In the genomic region with DNA sequence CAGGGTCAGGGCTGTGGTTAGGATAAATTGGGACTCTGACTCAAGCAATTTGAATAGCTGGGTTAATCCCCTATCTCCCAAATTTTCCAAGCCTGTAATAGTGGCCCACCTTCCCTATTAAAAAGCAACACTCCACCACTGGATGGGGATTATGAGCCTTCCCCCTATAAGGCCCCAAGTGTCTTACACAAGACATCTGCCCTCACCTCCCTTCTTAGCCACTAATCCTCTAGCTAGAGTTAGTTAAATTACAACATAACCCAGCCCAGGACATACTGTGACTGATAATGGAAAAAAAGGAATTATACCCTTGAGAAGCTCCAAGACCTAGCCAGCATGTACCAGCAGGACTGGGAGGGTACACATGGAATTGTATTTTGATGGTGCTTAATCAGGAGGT, we compare ENCODE assay signal across 23 cellular contexts.
"Had no signal": no experiment of that assay in that cellular context is flagged by ENCODE, and none has a peak within 500 bp of the region (broad histone marks: within the 10 kb centered on the region; RNA-seq: fewer than 3 reads in every experiment).

No MANE protein-coding gene starts in this region.

- H3K4me3 Mint-ChIP-seq: activated CD4-positive, alpha-beta memory T cell treated with anti-CD3 and anti-CD28 coated beads for 36 hours; activated CD4-positive, alpha-beta T cell treated with anti-CD3 and anti-CD28 coated beads, Interleukin-2, amount 10 ng/mL, durations not matched to agents 7 days and 5 days; activated naive CD4-positive, alpha-beta T cell treated with anti-CD3 and anti-CD28 coated beads for 36 hours; activated naive CD8-positive, alpha-beta T cell; activated T-helper 17 cell treated with anti-CD3 and anti-CD28 coated beads, Interleukin-2, amount 50 U/mL, for 72 hours; T-helper 17 cell had no signal

- H3K4me3 ChIP-seq: MG63, Peyer's patch, SJSA1 had no signal

- H3K9me3 Mint-ChIP-seq: activated CD4-positive, alpha-beta memory T cell treated with anti-CD3 and anti-CD28 coated beads for 36 hours; activated CD4-positive, alpha-beta T cell treated with anti-CD3 and anti-CD28 coated beads, Interleukin-2, amount 10 ng/mL, durations not matched to agents 7 days and 5 days; activated naive CD4-positive, alpha-beta T cell treated with anti-CD3 and anti-CD28 coated beads for 36 hours; activated T-helper 17 cell treated with anti-CD3 and anti-CD28 coated beads, Interleukin-2, amount 50 U/mL, for 72 hours had no signal

- DNase-seq: activated CD4-positive, alpha-beta memory T cell treated with anti-CD3 and anti-CD28 coated beads for 36 hours; activated CD4-positive, alpha-beta T cell treated with anti-CD3 and anti-CD28 coated beads, Interleukin-2, amount 10 ng/mL, durations not matched to agents 7 days and 5 days; activated CD4-positive, CD25-positive, alpha-beta regulatory T cell; activated gamma-delta T cell; activated naive CD4-positive, alpha-beta T cell treated with anti-CD3 and anti-CD28 coated beads for 36 hours; activated T-cell treated with anti-CD3 and anti-CD28 coated beads for 4 hours; activated T-cell treated with anti-CD3 and anti-CD28 coated beads, Interleukin-2, amount 50 U/mL, for 48 hours; anterior cingulate cortex; cerebellar nuclear complex; MG63; NCI-H1092 treated with DMSO at 0.1 percent for 48 hours; NCI-H1417 treated with DMSO at 0.1 percent for 48 hours; NCI-H1694; NCI-H2029 treated with DMSO at 0.1 percent for 48 hours; NCI-H2227 treated with DMSO at 0.1 percent for 48 hours; NCI-H748 treated with DMSO at 0.1 percent for 48 hours; Peyer's patch; SHP77; T-helper 17 cell; T-helper 9 cell had no signal

- H3K36me3 Mint-ChIP-seq: activated CD4-positive, alpha-beta memory T cell treated with anti-CD3 and anti-CD28 coated beads for 36 hours; activated naive CD8-positive, alpha-beta T cell had no signal

- H3K27ac Mint-ChIP-seq: activated CD4-positive, alpha-beta memory T cell treated with anti-CD3 and anti-CD28 coated beads for 36 hours; activated CD4-positive, alpha-beta T cell treated with anti-CD3 and anti-CD28 coated beads, Interleukin-2, amount 10 ng/mL, durations not matched to agents 7 days and 5 days; activated naive CD4-positive, alpha-beta T cell treated with anti-CD3 and anti-CD28 coated beads for 36 hours; activated naive CD8-positive, alpha-beta T cell; activated T-helper 17 cell treated with anti-CD3 and anti-CD28 coated beads, Interleukin-2, amount 50 U/mL, for 72 hours; T-helper 17 cell had no signal
